Comparison of ENCODE assay signal across 19 cellular contexts in the genomic region with DNA sequence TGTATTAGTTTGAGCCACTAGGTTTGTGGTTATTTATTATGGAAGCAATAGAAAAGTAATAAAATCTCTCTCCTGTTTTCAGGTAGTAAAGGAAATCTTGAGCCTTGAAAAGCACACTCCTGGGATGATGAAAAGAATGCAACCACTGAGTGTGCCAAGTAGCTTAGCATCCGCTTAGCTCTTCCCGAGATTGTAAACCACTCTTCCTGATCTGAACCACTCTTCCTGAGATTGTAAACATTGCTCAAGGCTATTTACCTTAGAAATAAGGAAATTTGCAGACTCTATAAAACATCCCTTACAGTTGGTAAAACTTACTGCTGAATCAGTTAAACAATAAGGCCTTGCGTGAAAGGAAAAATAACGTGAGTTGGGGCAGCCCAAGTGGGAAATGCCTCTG. TPM values are rescaled to one million over a fixed set of nuclear protein-coding genes. Genes with fewer than 3 reads are reported as not detected.
"Had no signal": no experiment of that assay in that cellular context is flagged by ENCODE, and none has a peak within 500 bp of the region (broad histone marks: within the 10 kb centered on the region; RNA-seq: fewer than 3 reads in every experiment).

No MANE protein-coding gene starts in this region.

- H3K9me3 Mint-ChIP-seq: activated naive CD8-positive, alpha-beta T cell treated with anti-CD3 and anti-CD28 coated beads, Interleukin-2, amount 10 ng/mL, durations not matched to agents 7 days and 5 days; central memory CD8-positive, alpha-beta T cell; immature natural killer cell; mesothelial cell of epicardium; nephron; stimulated activated naive CD8-positive, alpha-beta T cell treated with anti-CD3 and anti-CD28 coated beads, Interleukin-15, Interleukin-2, amounts not matched to agents 100 ng/mL and 50 ng/mL, for 24 hours; T-helper 2 cell treated with Interferon-gamma antibody and Interleukin-4, amounts not matched to agents 5 μg/mL and 100 μg/mL, for 36 hours; WTC11 had no signal

- H3K4me3 ChIP-seq: colonic mucosa, heart right ventricle, SK-N-MC, transverse colon had no signal

- H3K9me3 ChIP-seq: colonic mucosa, heart right ventricle, transverse colon had no signal

- H3K27ac Mint-ChIP-seq: activated CD4-positive, alpha-beta memory T cell treated with anti-CD3 and anti-CD28 coated beads, Interleukin-2, amount 10 ng/mL, durations not matched to agents 7 days and 5 days; activated CD8-positive, alpha-beta memory T cell treated with anti-CD3 and anti-CD28 coated beads, Interleukin-2, amount 10 ng/mL, durations not matched to agents 7 days and 5 days; activated naive CD8-positive, alpha-beta T cell treated with anti-CD3 and anti-CD28 coated beads, Interleukin-2, amount 10 ng/mL, durations not matched to agents 7 days and 5 days; immature natural killer cell; mesothelial cell of epicardium; nephron; stimulated activated naive CD8-positive, alpha-beta T cell treated with anti-CD3 and anti-CD28 coated beads, Interleukin-15, Interleukin-2, amounts not matched to agents 100 ng/mL and 50 ng/mL, for 24 hours; T-helper 2 cell treated with Interferon-gamma antibody and Interleukin-4, amounts not matched to agents 5 μg/mL and 100 μg/mL, for 36 hours; WTC11 had no signal

- H3K27me3 ChIP-seq: colonic mucosa, heart right ventricle had no signal

- DNase-seq: activated CD4-positive, alpha-beta memory T cell treated with anti-CD3 and anti-CD28 coated beads, Interleukin-2, amount 10 ng/mL, durations not matched to agents 7 days and 5 days; activated CD4-positive, alpha-beta T cell treated with anti-CD3 and anti-CD28 coated beads for 48 hours; activated CD8-positive, alpha-beta memory T cell treated with anti-CD3 and anti-CD28 coated beads, Interleukin-2, amount 10 ng/mL, durations not matched to agents 7 days and 5 days; activated naive CD8-positive, alpha-beta T cell treated with anti-CD3 and anti-CD28 coated beads, Interleukin-2, amount 10 ng/mL, durations not matched to agents 7 days and 5 days; amygdala; colonic mucosa; heart right ventricle; immature natural killer cell; stimulated activated CD4-positive, alpha-beta T cell treated with anti-CD3 and anti-CD28 coated beads, Interleukin-2, amount 100 ng/mL, for 24 hours; transverse colon had no signal

- H3K27ac ChIP-seq: colonic mucosa, parathyroid adenoma, SK-N-MC, transverse colon had no signal

- H3K4me1 Mint-ChIP-seq: activated CD4-positive, alpha-beta memory T cell treated with anti-CD3 and anti-CD28 coated beads, Interleukin-2, amount 10 ng/mL, durations not matched to agents 7 days and 5 days; activated CD8-positive, alpha-beta memory T cell treated with anti-CD3 and anti-CD28 coated beads, Interleukin-2, amount 10 ng/mL, durations not matched to agents 7 days and 5 days; activated naive CD8-positive, alpha-beta T cell treated with anti-CD3 and anti-CD28 coated beads, Interleukin-2, amount 10 ng/mL, durations not matched to agents 7 days and 5 days; central memory CD8-positive, alpha-beta T cell; immature natural killer cell; mesothelial cell of epicardium; nephron had no signal

- H3K36me3 ChIP-seq: colonic mucosa, heart right ventricle, transverse colon had no signal

- H3K4me1 ChIP-seq: colonic mucosa, parathyroid adenoma had no signal

- H3K4me3 Mint-ChIP-seq: activated CD4-positive, alpha-beta memory T cell treated with anti-CD3 and anti-CD28 coated beads, Interleukin-2, amount 10 ng/mL, durations not matched to agents 7 days and 5 days; activated CD8-positive, alpha-beta memory T cell treated with anti-CD3 and anti-CD28 coated beads, Interleukin-2, amount 10 ng/mL, durations not matched to agents 7 days and 5 days; activated naive CD8-positive, alpha-beta T cell treated with anti-CD3 and anti-CD28 coated beads, Interleukin-2, amount 10 ng/mL, durations not matched to agents 7 days and 5 days; central memory CD8-positive, alpha-beta T cell; immature natural killer cell; mesothelial cell of epicardium; nephron; stimulated activated naive CD8-positive, alpha-beta T cell treated with anti-CD3 and anti-CD28 coated beads, Interleukin-15, Interleukin-2, amounts not matched to agents 100 ng/mL and 50 ng/mL, for 24 hours; T-helper 2 cell treated with Interferon-gamma antibody and Interleukin-4, amounts not matched to agents 5 μg/mL and 100 μg/mL, for 36 hours; WTC11 had no signal

- ATAC-seq: activated CD8-positive, alpha-beta memory T cell treated with anti-CD3 and anti-CD28 coated beads, Interleukin-2, amount 10 ng/mL, durations not matched to agents 7 days and 5 days had no signal

- FAIRE-seq: TTC549 had no signal

- H3K36me3 Mint-ChIP-seq: activated CD8-positive, alpha-beta memory T cell treated with anti-CD3 and anti-CD28 coated beads, Interleukin-2, amount 10 ng/mL, durations not matched to agents 7 days and 5 days; activated naive CD8-positive, alpha-beta T cell treated with anti-CD3 and anti-CD28 coated beads, Interleukin-2, amount 10 ng/mL, durations not matched to agents 7 days and 5 days; immature natural killer cell; mesothelial cell of epicardium; WTC11 had no signal

RNA-seq across cellular contexts. Expression of gene IL33, which starts 17.4 kb away (rescaled TPM):
- total RNA-seq: activated CD4-positive, alpha-beta memory T cell treated with anti-CD3 and anti-CD28 coated beads, Interleukin-2, amount 10 ng/mL, durations not matched to agents 7 days and 5 days; activated CD8-positive, alpha-beta memory T cell treated with anti-CD3 and anti-CD28 coated beads, Interleukin-2, amount 10 ng/mL, durations not matched to agents 7 days and 5 days; activated naive CD8-positive, alpha-beta T cell treated with anti-CD3 and anti-CD28 coated beads, Interleukin-2, amount 10 ng/mL, durations not matched to agents 7 days and 5 days had no signal
- polyA plus RNA-seq: immature natural killer cell had no signal
